8 cellular contexts compared by ENCODE assay signal in the genomic region with DNA sequence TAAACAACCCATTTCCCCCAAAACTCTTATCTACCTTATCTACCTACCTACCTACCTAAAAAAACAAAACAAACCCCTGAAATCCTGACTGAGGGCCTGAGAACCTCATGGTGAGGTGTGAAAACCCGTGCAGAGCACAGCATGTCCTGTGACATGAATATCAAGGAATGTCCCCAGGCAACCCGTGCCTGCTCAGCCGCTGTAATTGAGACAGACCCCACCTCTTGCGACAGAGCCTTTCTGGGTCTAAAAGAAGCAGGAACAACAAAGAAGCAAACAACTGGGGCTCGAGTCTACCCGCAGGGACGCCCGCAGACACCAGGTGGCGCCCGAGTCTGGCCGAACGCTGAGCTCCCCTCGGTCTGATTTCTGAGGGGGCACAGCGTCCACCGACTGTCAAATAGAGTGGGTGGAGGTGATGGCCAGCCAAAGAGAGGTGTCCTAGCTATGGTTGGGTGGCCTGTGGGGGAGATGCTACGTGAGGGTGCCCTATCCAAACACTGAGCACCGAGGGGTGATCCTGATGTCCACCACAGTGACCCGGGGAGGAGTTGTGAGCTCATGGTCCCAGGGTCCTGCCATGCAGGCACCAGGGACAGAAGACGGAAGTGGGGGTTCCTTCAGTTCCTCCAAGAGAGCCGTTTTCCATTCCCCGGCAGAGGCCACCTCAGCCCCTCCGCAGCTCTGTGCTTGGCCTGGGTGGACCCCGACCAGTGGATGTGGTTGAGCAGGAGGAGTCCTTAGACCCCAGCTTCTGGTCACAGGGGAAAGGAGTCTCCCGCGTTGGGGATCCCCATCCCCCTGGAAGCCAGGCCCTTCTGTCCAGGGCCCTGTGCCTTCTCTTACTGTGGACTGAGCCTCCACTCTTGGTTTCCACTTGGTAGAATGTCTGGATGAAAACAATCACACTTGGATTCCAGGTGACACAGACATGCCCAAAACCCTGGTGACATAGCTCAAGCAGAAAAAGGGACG.
DNase-seq lines count a peak whose midpoint lies in the region; ATAC-seq and TF ChIP-seq lines count a peak whose summit lies in the region.

No MANE protein-coding gene starts in this region.

- DNase-seq in G401 (ENCODE audit: low spot score) (peak; percentile 40), OCI-M2 (lab: John Stamatoyannopoulos, UW; ENCODE audit: unreplicated experiment) (peak; percentile 44), epithelial cell of esophagus (ENCODE audit: low read depth) (peak; percentile 65), myocyte (ENCODE audit: low read depth) (peak; percentile 75)
- DNase-seq in activated CD8-positive, alpha-beta memory T cell treated with anti-CD3 and anti-CD28 coated beads, Interleukin-2, amount 50 U/mL, for 48 hours, result peak; percentile 94
- DNase-seq in stimulated activated CD8-positive, alpha-beta memory T cell treated with anti-CD3 and anti-CD28 coated beads, Interleukin-4, amount 100 ng/mL, for 48 hours, result peak; percentile 93

- in situ Hi-C loops in G401 (cut with HindIII; ENCODE audit: low sequenced_read_pairs), result no loop called here

- no peak overlapping the region for H3K4me3 ChIP-seq in epithelial cell of esophagus (ENCODE audit: low read length)

- peak; percentile 97 for TF ChIP-seq CTCF in epithelial cell of esophagus (IDR thresholded peaks at IDR 0.05; ENCODE audit: insufficient read depth, low read depth, low read length, missing control alignments)

- ATAC-seq in HG03439 (IDR thresholded peaks at IDR 0.05; ENCODE audit: unreplicated experiment) (peak; percentile 64), GM18520 (IDR thresholded peaks at IDR 0.05; ENCODE audit: unreplicated experiment) (no peak)

Comparison
In these comparisons a context has a peak if more than half of its experiments do, and no peak if none do; other contexts are left out.
1. DNase-seq: peak in every context shown above with its lines; median percentile 94 in activated CD8-positive, alpha-beta memory T cell treated with anti-CD3 and anti-CD28 coated beads, Interleukin-2, amount 50 U/mL, for 48 hours; 93 in stimulated activated CD8-positive, alpha-beta memory T cell treated with anti-CD3 and anti-CD28 coated beads, Interleukin-4, amount 100 ng/mL, for 48 hours; 75 in myocyte; 65 in epithelial cell of esophagus; 44 in OCI-M2; 40 in G401.